10 cellular contexts compared by ENCODE assay signal in the genomic region with DNA sequence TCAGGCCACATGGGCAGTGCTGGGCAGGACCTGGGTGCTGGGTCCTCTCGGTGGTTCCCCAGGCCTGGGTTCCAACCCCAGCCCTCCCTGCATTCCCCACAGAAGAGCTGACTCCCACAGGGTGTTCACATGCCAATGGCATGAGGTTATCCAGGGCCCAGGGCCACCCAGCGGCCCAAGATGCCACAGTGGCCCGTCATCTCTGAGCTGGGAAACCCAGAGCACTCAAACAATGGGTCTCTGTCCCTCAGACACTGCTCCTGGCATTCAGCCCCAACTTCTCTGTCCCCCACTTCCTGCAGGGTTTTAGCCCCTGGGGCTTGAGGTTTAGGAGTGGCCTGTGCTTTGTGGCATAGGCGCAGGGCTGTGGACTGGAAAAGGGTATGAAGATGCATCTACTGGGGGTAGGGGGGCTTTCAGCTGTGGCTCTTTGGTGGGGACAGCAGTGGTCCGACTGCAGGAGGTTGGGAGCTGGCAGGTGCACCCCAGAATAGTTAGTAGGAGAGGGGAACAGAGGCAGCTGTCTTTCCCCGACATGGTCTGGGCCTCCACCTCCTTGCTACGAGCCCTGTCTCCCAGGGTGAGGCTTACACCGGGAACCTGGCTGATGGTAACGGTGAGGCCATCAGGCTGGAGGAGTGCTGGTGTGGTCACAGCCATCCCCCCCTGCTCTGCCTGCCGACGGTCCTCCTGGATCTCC. TPM values are rescaled to one million over a fixed set of nuclear protein-coding genes. Genes with fewer than 3 reads are reported as not detected.
DNase-seq lines count a peak whose midpoint lies in the region; ATAC-seq and TF ChIP-seq lines count a peak whose summit lies in the region.
"Had no signal": no experiment of that assay in that cellular context is flagged by ENCODE, and none has a peak within 500 bp of the region (broad histone marks: within the 10 kb centered on the region; RNA-seq: fewer than 3 reads in every experiment).

No MANE protein-coding gene starts in this region.

- peak overlapping the region; percentile 49 for H3K4me3 ChIP-seq in SJSA1
- peak overlapping the region; percentile 53 for H3K4me3 ChIP-seq in fibroblast of pulmonary artery (replicated peaks; ENCODE audit: low read depth, low read length)

- peaks cover 97% of the 10 kb centered on the region for H3K4me1 ChIP-seq in SJSA1 (replicated peaks)

- no peak for ATAC-seq in GM21360 (IDR thresholded peaks at IDR 0.05; ENCODE audit: unreplicated experiment)

- no peaks in the 10 kb centered on the region for H3K9me3 ChIP-seq in SJSA1 (replicated peaks)
- H3K9me3 ChIP-seq: Caco-2 had no signal

- peaks cover 61% of the 10 kb centered on the region for H3K36me3 ChIP-seq in SJSA1
- H3K36me3 ChIP-seq: WERI-Rb-1 had no signal

- TF ChIP-seq CTCF in fibroblast of pulmonary artery (IDR thresholded peaks at IDR 0.05; ENCODE audit: low read length, missing control alignments): no peak

- peak overlapping the region; percentile 97 for H3K27ac ChIP-seq in SJSA1

- DNase-seq in AG08395 (ENCODE audit: low spot score): peak; percentile 93
- DNase-seq in SJSA1 (ENCODE audit: low read depth in 1 of 2, low spot score in 2 of 2): peak; percentile 99
- DNase-seq in fibroblast of pulmonary artery (ENCODE audit: low read depth): peak; percentile 85
- DNase-seq in non-pigmented ciliary epithelial cell (ENCODE audit: low read depth): peak; percentile 68
- no peak for DNase-seq in stimulated activated CD4-positive, alpha-beta T cell treated with anti-CD3 and anti-CD28 coated beads, Interleukin-12 subunit alpha, Interleukin-12 subunit beta, amount 100 ng/mL, for 4 hours
- no peak for DNase-seq in activated CD4-positive, CD25-positive, alpha-beta regulatory T cell (lab: John Stamatoyannopoulos, UW)
- DNase-seq in activated CD4-positive, CD25-positive, alpha-beta regulatory T cell treated with anti-CD3 and anti-CD28 coated beads, Interleukin-2, amount 50 U/mL, for 72 hours: no peak
- DNase-seq: Caco-2, WERI-Rb-1 had no signal

- H3K27me3 ChIP-seq in SJSA1 (replicated peaks): no peaks in the 10 kb centered on the region

RNA-seq across cellular contexts. Expression of gene CCDC9B, which starts 1.7 kb away (rescaled TPM):
- total RNA-seq in SJSA1 (2014; rRNA removed; shearing (Covaris generic)): 29.5 and 39.0 TPM in 2 replicates

RNA-seq across cellular contexts. Expression of gene PHGR1, which starts 11.8 kb away (rescaled TPM):
- total RNA-seq in SJSA1 (2014; rRNA removed; shearing (Covaris generic)): not detected in 2 replicates

RNA-seq across cellular contexts. Expression of gene INAFM2, which starts 15.6 kb away (rescaled TPM):
- total RNA-seq in SJSA1 (2014; rRNA removed; shearing (Covaris generic)): 89.8 and 101 TPM in 2 replicates

RNA-seq across cellular contexts. Expression of gene DISP2, which starts 18.9 kb away (rescaled TPM):
- 0.21 and 0.28 TPM in 2 replicates for total RNA-seq in SJSA1 (2014; rRNA removed; shearing (Covaris generic))

RNA-seq across cellular contexts. Expression of gene PLCB2, which starts 31.3 kb away (rescaled TPM):
- 34.8 and 61.9 TPM in 2 replicates for total RNA-seq in SJSA1 (2014; rRNA removed; shearing (Covaris generic))

Comparison
In these comparisons a context has a peak if more than half of its experiments do, and no peak if none do; other contexts are left out.
1. DNase-seq: peak in AG08395 (single experiment), SJSA1 (2 of 2), fibroblast of pulmonary artery (single experiment) and non-pigmented ciliary epithelial cell (single experiment); none in stimulated activated CD4-positive, alpha-beta T cell treated with anti-CD3 and anti-CD28 coated beads, Interleukin-12 subunit alpha, Interleukin-12 subunit beta, amount 100 ng/mL, for 4 hours (single experiment), activated CD4-positive, CD25-positive, alpha-beta regulatory T cell (0 of 4) and activated CD4-positive, CD25-positive, alpha-beta regulatory T cell treated with anti-CD3 and anti-CD28 coated beads, Interleukin-2, amount 50 U/mL, for 72 hours (single experiment).